Comparison of ENCODE assay signal across 1 cellular context in the genomic region with DNA sequence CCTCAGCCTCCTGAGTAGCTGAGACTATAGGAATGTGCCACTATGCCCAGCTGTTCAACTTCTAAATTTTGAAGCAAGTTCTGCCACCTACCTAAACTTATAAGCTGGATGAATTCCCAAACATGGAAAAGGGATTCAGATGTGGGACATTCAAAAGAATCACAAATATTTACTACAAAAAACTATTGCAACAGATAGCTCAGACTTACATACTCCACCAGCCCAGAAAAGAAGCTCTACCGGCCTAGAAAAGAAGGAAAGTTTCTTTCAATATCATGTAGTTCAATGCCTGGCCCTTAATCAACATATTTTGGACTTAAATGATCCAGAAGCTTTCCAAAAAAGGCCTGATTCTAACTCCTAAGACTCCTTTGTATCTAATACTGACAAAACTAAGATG.
TF ChIP-seq lines count a peak whose summit lies in the region.

No MANE protein-coding gene starts in this region.

TF ChIP-seq in IMR-90, 13 proteins besides CTCF, POLR2A, EP300 and RAD21 (continued from another document):
- no peak for TF ChIP-seq RCOR1 (IDR thresholded peaks at IDR 0.05; ENCODE audit: insufficient replicate concordance, low read length)
- no peak for TF ChIP-seq MXI1 (IDR thresholded peaks at IDR 0.05; ENCODE audit: borderline replicate concordance, low read depth, low read length)
- TF ChIP-seq BHLHE40 (IDR thresholded peaks at IDR 0.05; ENCODE audit: low read depth, low read length) = no peak
- TF ChIP-seq RFX5 (IDR thresholded peaks at IDR 0.05; ENCODE audit: low read depth, low read length) = no peak
- no peak for TF ChIP-seq CHD1 (IDR thresholded peaks at IDR 0.05; ENCODE audit: low read depth, low read length)
- TF ChIP-seq MAFK (IDR thresholded peaks at IDR 0.05; ENCODE audit: low read depth, low read length) = no peak
TF ChIP-seq in IMR-90: peak in this region for 0.
